1 cellular context compared by ENCODE assay signal in the genomic region with DNA sequence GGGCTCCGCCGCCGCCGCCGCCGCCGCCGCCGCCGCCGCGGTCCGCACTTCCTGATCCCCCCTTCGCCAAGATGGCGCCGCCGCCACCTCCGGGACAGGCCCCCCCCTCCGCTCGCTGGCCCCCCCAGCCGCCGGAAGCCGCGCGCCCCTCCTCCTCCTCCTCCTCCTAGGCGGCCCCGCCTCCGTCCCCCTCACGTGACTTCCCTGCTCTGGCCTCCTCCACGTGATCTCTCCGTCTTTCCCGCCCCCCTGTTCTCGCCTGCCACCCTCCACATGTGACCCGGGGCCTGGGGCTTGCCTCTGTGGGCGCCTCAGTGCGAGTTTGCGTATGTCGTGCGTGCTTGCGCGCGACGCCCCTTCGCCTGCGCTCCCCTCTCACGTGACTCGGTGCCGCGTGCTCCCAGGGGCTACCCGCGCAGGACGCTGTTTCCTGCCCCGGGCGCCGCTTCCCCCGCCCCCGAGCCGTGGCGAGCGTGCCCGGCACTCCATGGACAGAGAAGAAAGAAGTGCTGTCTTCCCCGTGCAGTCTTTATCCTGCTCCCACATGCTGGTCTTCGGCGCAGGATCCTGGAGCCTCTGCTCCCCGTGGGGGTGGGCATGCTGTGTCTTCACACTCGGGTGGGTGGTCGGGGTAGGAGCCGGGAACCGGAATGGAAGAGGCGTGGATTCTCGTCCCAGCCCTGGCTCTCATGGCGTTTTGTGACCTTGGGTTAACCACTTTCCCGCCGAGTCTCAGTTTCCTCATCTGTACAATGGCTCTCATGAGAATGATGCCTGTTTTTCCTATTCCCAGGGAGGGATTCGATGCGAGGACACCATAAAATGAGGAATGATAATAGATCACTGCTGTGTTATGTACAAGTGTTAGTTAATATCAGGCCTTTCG.
A peak's percentile ranks its signal among the peaks of the same experiment; 100 is the strongest.
TF ChIP-seq lines count a peak whose summit lies in the region.

TSS of gene UBE2Q1 (minus strand) at position 53 of the 886 bp plus-strand sequence. CDS start 109 bp downstream, outside the sequence.

TF ChIP-seq in HepG2, 621 proteins besides CTCF, POLR2A, EP300 and RAD21 (continued from another document and continues in another):
- TF ChIP-seq, protein P1, sequence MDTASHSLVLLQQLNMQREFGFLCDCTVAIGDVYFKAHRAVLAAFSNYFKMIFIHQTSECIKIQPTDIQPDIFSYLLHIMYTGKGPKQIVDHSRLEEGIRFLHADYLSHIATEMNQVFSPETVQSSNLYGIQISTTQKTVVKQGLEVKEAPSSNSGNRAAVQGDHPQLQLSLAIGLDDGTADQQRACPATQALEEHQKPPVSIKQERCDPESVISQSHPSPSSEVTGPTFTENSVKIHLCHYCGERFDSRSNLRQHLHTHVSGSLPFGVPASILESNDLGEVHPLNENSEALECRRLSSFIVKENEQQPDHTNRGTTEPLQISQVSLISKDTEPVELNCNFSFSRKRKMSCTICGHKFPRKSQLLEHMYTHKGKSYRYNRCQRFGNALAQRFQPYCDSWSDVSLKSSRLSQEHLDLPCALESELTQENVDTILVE (CRISPR knock-in tag; IDR thresholded peaks at IDR 0.05), result peak; percentile 53; the same call in 1 of the 2 replicates
- TF ChIP-seq, protein P2, sequence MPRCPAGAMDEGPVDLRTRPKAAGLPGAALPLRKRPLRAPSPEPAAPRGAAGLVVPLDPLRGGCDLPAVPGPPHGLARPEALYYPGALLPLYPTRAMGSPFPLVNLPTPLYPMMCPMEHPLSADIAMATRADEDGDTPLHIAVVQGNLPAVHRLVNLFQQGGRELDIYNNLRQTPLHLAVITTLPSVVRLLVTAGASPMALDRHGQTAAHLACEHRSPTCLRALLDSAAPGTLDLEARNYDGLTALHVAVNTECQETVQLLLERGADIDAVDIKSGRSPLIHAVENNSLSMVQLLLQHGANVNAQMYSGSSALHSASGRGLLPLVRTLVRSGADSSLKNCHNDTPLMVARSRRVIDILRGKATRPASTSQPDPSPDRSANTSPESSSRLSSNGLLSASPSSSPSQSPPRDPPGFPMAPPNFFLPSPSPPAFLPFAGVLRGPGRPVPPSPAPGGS (CRISPR knock-in tag; IDR thresholded peaks at IDR 0.05), result peak; percentile 99
- TF ChIP-seq MAX (IDR thresholded peaks at IDR 0.05), result peak; percentile 100
- 0 out of 2 replicates have a peak, but pooled peaks have one; percentile 46 for TF ChIP-seq HNRNPUL1 (IDR thresholded peaks at IDR 0.05; ENCODE audit: low read depth, low read length)
- TF ChIP-seq TP53 (CRISPR knock-in tag; conservative IDR thresholded peaks at IDR 0.05), result peak; percentile 90
- TF ChIP-seq PLRG1 (conservative IDR thresholded peaks at IDR 0.05), result no peak
- TF ChIP-seq, protein P3, sequence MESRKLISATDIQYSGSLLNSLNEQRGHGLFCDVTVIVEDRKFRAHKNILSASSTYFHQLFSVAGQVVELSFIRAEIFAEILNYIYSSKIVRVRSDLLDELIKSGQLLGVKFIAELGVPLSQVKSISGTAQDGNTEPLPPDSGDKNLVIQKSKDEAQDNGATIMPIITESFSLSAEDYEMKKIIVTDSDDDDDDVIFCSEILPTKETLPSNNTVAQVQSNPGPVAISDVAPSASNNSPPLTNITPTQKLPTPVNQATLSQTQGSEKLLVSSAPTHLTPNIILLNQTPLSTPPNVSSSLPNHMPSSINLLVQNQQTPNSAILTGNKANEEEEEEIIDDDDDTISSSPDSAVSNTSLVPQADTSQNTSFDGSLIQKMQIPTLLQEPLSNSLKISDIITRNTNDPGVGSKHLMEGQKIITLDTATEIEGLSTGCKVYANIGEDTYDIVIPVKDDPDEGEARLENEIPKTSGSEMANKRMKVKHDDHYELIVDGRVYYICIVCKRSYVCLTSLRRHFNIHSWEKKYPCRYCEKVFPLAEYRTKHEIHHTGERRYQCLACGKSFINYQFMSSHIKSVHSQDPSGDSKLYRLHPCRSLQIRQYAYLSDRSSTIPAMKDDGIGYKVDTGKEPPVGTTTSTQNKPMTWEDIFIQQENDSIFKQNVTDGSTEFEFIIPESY (CRISPR knock-in tag; IDR thresholded peaks at IDR 0.05), result peak; percentile 72; the same call in 1 of the 2 replicates
- TF ChIP-seq KLF16 (CRISPR knock-in tag; IDR thresholded peaks at IDR 0.05), result peak; percentile 52 to 69; a peak in 2 of 4 replicates
- TF ChIP-seq ZBTB38 (CRISPR knock-in tag; IDR thresholded peaks at IDR 0.05), result peak; percentile 94
- TF ChIP-seq MBNL3 (CRISPR knock-in tag; conservative IDR thresholded peaks at IDR 0.05), result no peak
- peak; percentile 99 for TF ChIP-seq RAD51 (IDR thresholded peaks at IDR 0.05; ENCODE audit: borderline replicate concordance)
- TF ChIP-seq ZNF556 (CRISPR knock-in tag; IDR thresholded peaks at IDR 0.05; ENCODE audit: borderline replicate concordance), result peak; percentile 88
- no peak for TF ChIP-seq HMGA1 (CRISPR knock-in tag; conservative IDR thresholded peaks at IDR 0.05)
- TF ChIP-seq ZKSCAN1 (IDR thresholded peaks at IDR 0.05; ENCODE audit: low read length), result no peak
- TF ChIP-seq FOSL1 (CRISPR knock-in tag; IDR thresholded peaks at IDR 0.05; ENCODE audit: borderline replicate concordance), result peak; percentile 57; the same call in 1 of the 2 replicates
- peak; percentile 94 for TF ChIP-seq TARDBP (CRISPR knock-in tag; IDR thresholded peaks at IDR 0.05)
- TF ChIP-seq, protein P4, sequence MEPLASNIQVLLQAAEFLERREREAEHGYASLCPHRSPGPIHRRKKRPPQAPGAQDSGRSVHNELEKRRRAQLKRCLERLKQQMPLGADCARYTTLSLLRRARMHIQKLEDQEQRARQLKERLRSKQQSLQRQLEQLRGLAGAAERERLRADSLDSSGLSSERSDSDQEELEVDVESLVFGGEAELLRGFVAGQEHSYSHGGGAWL (CRISPR knock-in tag; IDR thresholded peaks at IDR 0.05), result peak; percentile 98
- TF ChIP-seq, protein P5, sequence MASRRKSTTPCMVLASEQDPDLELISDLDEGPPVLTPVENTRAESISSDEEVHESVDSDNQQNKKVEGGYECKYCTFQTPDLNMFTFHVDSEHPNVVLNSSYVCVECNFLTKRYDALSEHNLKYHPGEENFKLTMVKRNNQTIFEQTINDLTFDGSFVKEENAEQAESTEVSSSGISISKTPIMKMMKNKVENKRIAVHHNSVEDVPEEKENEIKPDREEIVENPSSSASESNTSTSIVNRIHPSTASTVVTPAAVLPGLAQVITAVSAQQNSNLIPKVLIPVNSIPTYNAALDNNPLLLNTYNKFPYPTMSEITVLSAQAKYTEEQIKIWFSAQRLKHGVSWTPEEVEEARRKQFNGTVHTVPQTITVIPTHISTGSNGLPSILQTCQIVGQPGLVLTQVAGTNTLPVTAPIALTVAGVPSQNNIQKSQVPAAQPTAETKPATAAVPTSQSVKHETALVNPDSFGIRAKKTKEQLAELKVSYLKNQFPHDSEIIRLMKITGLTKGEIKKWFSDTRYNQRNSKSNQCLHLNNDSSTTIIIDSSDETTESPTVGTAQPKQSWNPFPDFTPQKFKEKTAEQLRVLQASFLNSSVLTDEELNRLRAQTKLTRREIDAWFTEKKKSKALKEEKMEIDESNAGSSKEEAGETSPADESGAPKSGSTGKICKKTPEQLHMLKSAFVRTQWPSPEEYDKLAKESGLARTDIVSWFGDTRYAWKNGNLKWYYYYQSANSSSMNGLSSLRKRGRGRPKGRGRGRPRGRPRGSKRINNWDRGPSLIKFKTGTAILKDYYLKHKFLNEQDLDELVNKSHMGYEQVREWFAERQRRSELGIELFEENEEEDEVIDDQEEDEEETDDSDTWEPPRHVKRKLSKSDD (CRISPR knock-in tag; IDR thresholded peaks at IDR 0.05; ENCODE audit: low read depth), result peak; percentile 88
- peak; percentile 71 for TF ChIP-seq TEAD3 (CRISPR knock-in tag; optimal IDR thresholded peaks at IDR 0.05; ENCODE audit: borderline replicate concordance)
- TF ChIP-seq ZNF570 (CRISPR knock-in tag; IDR thresholded peaks at IDR 0.05; ENCODE audit: borderline replicate concordance), result peak; percentile 96
- TF ChIP-seq FOXJ3 (CRISPR knock-in tag; IDR thresholded peaks at IDR 0.05; ENCODE audit: borderline replicate concordance), result no peak
- peak; percentile 25 for TF ChIP-seq PRDM10 (CRISPR knock-in tag; IDR thresholded peaks at IDR 0.05; ENCODE audit: low read depth)
- TF ChIP-seq ZNF766 (CRISPR knock-in tag; IDR thresholded peaks at IDR 0.05; ENCODE audit: borderline replicate concordance), result peak; percentile 96
- TF ChIP-seq SYNCRIP (IDR thresholded peaks at IDR 0.05; ENCODE audit: insufficient read depth, low read depth, low read length), result no peak
- TF ChIP-seq ZNF772 (CRISPR knock-in tag; IDR thresholded peaks at IDR 0.05), result peak; percentile 99
- TF ChIP-seq ZFP62 (CRISPR knock-in tag; IDR thresholded peaks at IDR 0.05), result no peak
- peak; percentile 96 for TF ChIP-seq ZC3H13 (CRISPR knock-in tag; IDR thresholded peaks at IDR 0.05)
- TF ChIP-seq SNAPC2 (CRISPR knock-in tag; IDR thresholded peaks at IDR 0.05), result peak; percentile 98
- TF ChIP-seq ZXDC (CRISPR knock-in tag; IDR thresholded peaks at IDR 0.05), result peak; percentile 75; the same call in 1 of the 2 replicates
